In the genomic region with DNA sequence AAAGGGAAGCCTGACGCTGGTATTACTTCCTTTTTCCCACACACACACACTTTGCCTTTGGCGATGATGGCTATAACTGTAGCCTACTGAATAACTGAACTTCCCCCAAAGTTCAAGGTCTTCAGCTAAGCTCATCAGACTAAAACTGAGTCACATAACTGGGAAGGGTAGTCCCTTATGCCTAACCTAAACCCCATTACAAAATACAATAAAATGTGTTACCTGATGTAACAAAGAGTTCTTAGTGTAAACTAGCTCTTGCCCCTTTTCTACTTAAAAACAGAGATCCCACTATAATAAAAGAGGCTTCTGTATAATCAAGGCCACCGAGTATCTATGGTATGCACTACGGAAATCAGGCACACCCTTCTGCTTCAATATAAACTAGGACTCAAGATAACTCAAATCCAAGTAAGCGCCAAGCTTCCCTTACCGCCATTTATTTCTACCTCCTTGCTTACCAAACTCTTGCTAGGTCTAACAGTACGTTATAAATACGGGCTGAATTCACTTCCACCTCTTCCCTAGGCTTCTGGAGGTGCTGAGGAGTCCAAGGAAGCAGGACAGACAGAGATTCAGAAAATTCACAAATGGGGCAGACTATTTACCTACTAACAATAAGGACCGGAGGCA, we compare ENCODE assay signal across 8 cellular contexts. TPM values are rescaled to one million over a fixed set of nuclear protein-coding genes. Genes with fewer than 3 reads are reported as not detected.
DNase-seq lines count a peak whose midpoint lies in the region; ATAC-seq and TF ChIP-seq lines count a peak whose summit lies in the region.

No MANE protein-coding gene starts in this region.

- peak overlapping the region; percentile 88 for H3K4me3 ChIP-seq in choroid plexus epithelial cell (ENCODE audit: low read depth, low read length)
- H3K4me3 ChIP-seq in mucosa of descending colon = no peak overlapping the region

- H3K36me3 ChIP-seq in mucosa of descending colon (ENCODE audit: low read depth) = no peaks in the 10 kb centered on the region

- H3K9me3 ChIP-seq in mucosa of descending colon = no peaks in the 10 kb centered on the region

- ATAC-seq in mucosa of descending colon = peak; percentile 18
- ATAC-seq in GM21717 (IDR thresholded peaks at IDR 0.05; ENCODE audit: unreplicated experiment) = no peak
- ATAC-seq in HG02840 (IDR thresholded peaks at IDR 0.05; ENCODE audit: low FRiP score, unreplicated experiment) = no peak

- DNase-seq in NCI-H2107 treated with DMSO at 0.1 percent for 48 hours (lab: John Stamatoyannopoulos, UW; ENCODE audit: unreplicated experiment) (peak; percentile 25), NCI-H2107 (lab: John Stamatoyannopoulos, UW) (no peak), OCI-M2 (lab: John Stamatoyannopoulos, UW; ENCODE audit: unreplicated experiment) (peak; percentile 26), choroid plexus epithelial cell (ENCODE audit: low read depth) (peak; percentile 26), mucosa of descending colon (peak in 1 of 3 donors; percentile 45), GM19238 (ENCODE audit: insufficient read length, low spot score) (no peak)

- TF ChIP-seq CTCF in choroid plexus epithelial cell (conservative IDR thresholded peaks at IDR 0.05; ENCODE audit: low read depth, low read length) (no peak), mucosa of descending colon (IDR thresholded peaks at IDR 0.05) (no peak)

- H3K4me1 ChIP-seq in mucosa of descending colon (ENCODE audit: low read depth) = peaks cover 28% of the 10 kb centered on the region

- intact Hi-C loops in mucosa of descending colon (cut with DNase I, micrococcal nuclease) = no loop called here

RNA-seq across cellular contexts. Expression of gene OTUD4, which starts 2.4 kb away (rescaled TPM):
- 10 to 100 TPM; 29.9 to 52.9 (median 38.4) TPM for total RNA-seq in mucosa of descending colon

Comparison
In these comparisons a context has a peak if more than half of its experiments do, and no peak if none do; other contexts are left out.
1. DNase-seq: peak in NCI-H2107 treated with DMSO at 0.1 percent for 48 hours (single experiment), OCI-M2 (single experiment) and choroid plexus epithelial cell (single experiment); none in NCI-H2107 (single experiment) and GM19238 (single experiment).